14 cellular contexts compared by ENCODE assay signal in the genomic region with DNA sequence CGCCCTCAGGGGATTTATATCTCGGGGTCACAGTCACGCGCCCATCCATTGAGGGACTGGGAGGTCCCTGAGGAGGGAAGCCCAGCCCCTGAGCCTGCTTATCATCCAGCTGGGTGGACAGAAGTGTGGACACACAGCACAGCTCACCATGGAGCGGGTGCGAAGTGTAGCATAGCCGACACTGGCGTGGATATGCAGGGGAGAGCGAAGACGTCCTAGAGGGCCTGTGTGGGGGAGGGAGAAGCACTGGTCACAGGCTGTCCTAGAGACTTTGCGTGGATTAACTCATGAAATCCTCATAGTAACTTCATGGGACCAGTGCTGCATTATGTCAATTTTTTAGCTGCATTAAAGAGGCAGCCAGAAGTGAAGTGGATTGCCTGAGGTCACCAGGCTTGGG. TPM values are rescaled to one million over a fixed set of nuclear protein-coding genes. Genes with fewer than 3 reads are reported as not detected.
DNase-seq lines count a peak whose midpoint lies in the region; ATAC-seq, FAIRE-seq and TF ChIP-seq lines count a peak whose summit lies in the region.
"Had no signal": no experiment of that assay in that cellular context is flagged by ENCODE, and none has a peak within 500 bp of the region (broad histone marks: within the 10 kb centered on the region; RNA-seq: fewer than 3 reads in every experiment).

No MANE protein-coding gene starts in this region.

- 85% methylated on average over 8 of the region's 11 CpGs for WGBS in HepG2 (ENCODE audit: low lambda C conversion rate)
- WGBS in right lobe of liver (ENCODE audit: insufficient coverage, low coverage, low lambda C conversion rate, missing lambda C conversion rate), result 93% methylated on average over 7 of the region's 11 CpGs
- WGBS in mesenchymal stem cell, result 91% methylated on average over 11 of the region's 11 CpGs

- no peaks in the 10 kb centered on the region for H4K20me1 ChIP-seq in HepG2 (ENCODE audit: insufficient read depth, low read length)
- no peaks in the 10 kb centered on the region for H4K20me1 ChIP-seq in osteoblast (ENCODE audit: insufficient read depth, low read length)
- H4K20me1 ChIP-seq: BLaER1 had no signal

- peak overlapping the region; percentile 7 for H3K27ac ChIP-seq in HepG2 (ENCODE audit: extremely low read length, insufficient read depth, low read length)
- H3K27ac ChIP-seq in right lobe of liver, result no peak overlapping the region
- no peak overlapping the region for H3K27ac ChIP-seq in mesenchymal stem cell (ENCODE audit: low read length, poor library complexity, severe bottlenecking)
- H3K27ac ChIP-seq in osteoblast (ENCODE audit: low read depth, low read length), result no peak overlapping the region
- H3K27ac ChIP-seq: BLaER1 had no signal

- no peak for DNase-seq in HepG2 (ENCODE audit: low spot score)
- no peak for DNase-seq in right lobe of liver
- DNase-seq in mesenchymal stem cell, result no peak
- peak; percentile 42 for DNase-seq in osteoblast (ENCODE audit: insufficient read length, low spot score, missing footprints)
- DNase-seq in NCI-H1048 (lab: John Stamatoyannopoulos, UW), result no peak
- DNase-seq in RCC 7860 (ENCODE audit: low spot score), result no peak
- no peak for DNase-seq in foreskin fibroblast
- DNase-seq: CD4-positive, alpha-beta memory T cell; DMS153; DMS79; GDM1; H7 had no signal

- no peak overlapping the region for H2AFZ ChIP-seq in HepG2 (ENCODE audit: low read length)
- H2AFZ ChIP-seq in mesenchymal stem cell (ENCODE audit: low read depth, low read length), result no peak overlapping the region
- no peak overlapping the region for H2AFZ ChIP-seq in osteoblast (ENCODE audit: low read length)
- H2AFZ ChIP-seq: GM23338 had no signal

- POLR2A ChIA-PET in HepG2 (lab: Yijun Ruan, JAX), result no interaction called here

- TF ChIP-seq CTCF in HepG2 (CRISPR knock-in tag; IDR thresholded peaks at IDR 0.05) (no peak), right lobe of liver (IDR thresholded peaks at IDR 0.05) (no peak), osteoblast (IDR thresholded peaks at IDR 0.05; ENCODE audit: extremely low read depth, low read depth, low read length) (no peak), foreskin fibroblast (IDR thresholded peaks at IDR 0.05; ENCODE audit: low read depth, low read length) (no peak)

- H2BK15ac ChIP-seq in mesenchymal stem cell (ENCODE audit: low read depth, poor library complexity, severe bottlenecking), result no peak overlapping the region

- peak overlapping the region in 1 of 3 experiments; percentile 41; a peak in 2 of 6 replicates for H3K4me3 ChIP-seq in HepG2 (replicated peaks in 1 of 3; ENCODE audit: insufficient read depth in 1 of 3, low read depth in 2 of 3, low read length in 3 of 3)
- no peak overlapping the region for H3K4me3 ChIP-seq in right lobe of liver
- H3K4me3 ChIP-seq in mesenchymal stem cell (ENCODE audit: insufficient read depth in 1 of 2, low read depth in 1 of 2, low read length in 2 of 2), result no peak overlapping the region
- H3K4me3 ChIP-seq in osteoblast (ENCODE audit: insufficient read depth, low read length), result no peak overlapping the region
- no peak overlapping the region for H3K4me3 ChIP-seq in foreskin fibroblast (ENCODE audit: low read depth in 1 of 2, low read length in 2 of 2)
- H3K4me3 ChIP-seq: BLaER1, GM23338 had no signal

- no peak for ATAC-seq in HepG2
- no peak for ATAC-seq in right lobe of liver
- ATAC-seq: GM23338 had no signal

- BruUV-seq in HepG2 (replicated peaks; lab: Mats Ljungman, UMichigan), result no TSS peak

- no peak overlapping the region for H3K23ac ChIP-seq in mesenchymal stem cell (ENCODE audit: low read length in 2 of 2)

- in situ Hi-C loops in HepG2 (cut with HindIII; ENCODE audit: extremely low pct_ligation_motif_present, low pct_unique_long_range_greater_than_20kb), result no loop called here

- peak overlapping the region; percentile 67; the same call in 1 of the 2 replicates for H3K4me2 ChIP-seq in HepG2 (ENCODE audit: low read depth, low read length)
- no peak overlapping the region for H3K4me2 ChIP-seq in mesenchymal stem cell (ENCODE audit: low read length, poor library complexity, severe bottlenecking)
- H3K4me2 ChIP-seq in osteoblast (ENCODE audit: insufficient read depth, low read length), result no peak overlapping the region
- H3K4me2 ChIP-seq: BLaER1, GM23338 had no signal

- H3K9ac ChIP-seq in HepG2 (ENCODE audit: insufficient read depth, low read depth, low read length), result peak overlapping the region; percentile 37; the same call in 1 of the 2 replicates
- no peak overlapping the region for H3K9ac ChIP-seq in mesenchymal stem cell (ENCODE audit: low read length)
- H3K9ac ChIP-seq: BLaER1 had no signal

- no peak for TF ChIP-seq EP300 in HepG2 (IDR thresholded peaks at IDR 0.05; ENCODE audit: low read depth in 2 of 2, low read length in 2 of 2)
- TF ChIP-seq EP300 in HepG2 (CRISPR knock-in tag; IDR thresholded peaks at IDR 0.05; ENCODE audit: borderline replicate concordance), result no peak

- H3K9me3 ChIP-seq in HepG2 (ENCODE audit: low read length) (peaks cover 13% of the 10 kb centered on the region), right lobe of liver (peaks cover 0 to 3% (median 0%) of the 10 kb centered on the region in 4 donors), mesenchymal stem cell (ENCODE audit: control insufficient read depth, low read length) (peaks cover 13% of the 10 kb centered on the region), osteoblast (ENCODE audit: low read depth, low read length) (peaks cover 4% of the 10 kb centered on the region)

- H3K4ac ChIP-seq in mesenchymal stem cell (ENCODE audit: low read depth in 1 of 2, low read length in 2 of 2), result no peak overlapping the region

- H3K36me3 ChIP-seq in HepG2 (replicated peaks in 1 of 2; ENCODE audit: control insufficient read depth in 1 of 2, insufficient read depth in 2 of 2, low read length in 2 of 2) (no peaks in the 10 kb centered on the region), right lobe of liver (no peaks in the 10 kb centered on the region), mesenchymal stem cell (ENCODE audit: control insufficient read depth in 1 of 2, insufficient read depth in 2 of 2, low read depth in 1 of 2, low read length in 2 of 2) (no peaks in the 10 kb centered on the region), osteoblast (ENCODE audit: insufficient read depth, low read length) (no peaks in the 10 kb centered on the region)
- H3K36me3 ChIP-seq: BLaER1 had no signal

- CTCF ChIA-PET in HepG2 (lab: Yijun Ruan, JAX; ENCODE audit: low intra/inter-chr PET ratio, low total read pairs), result interaction anchor here (1.0 kb wide), 1 partner anchor 193 kb away, joined by 4 read pairs; no protein-coding TSS in a partner anchor

- no peak overlapping the region for H4K8ac ChIP-seq in mesenchymal stem cell (ENCODE audit: low read length)

- H3K14ac ChIP-seq in mesenchymal stem cell (ENCODE audit: low read length in 2 of 2), result no peak overlapping the region

- H3K79me2 ChIP-seq in HepG2 (ENCODE audit: insufficient read depth, low read length) (peaks cover 2% of the 10 kb centered on the region), osteoblast (ENCODE audit: insufficient read depth, low read length) (no peaks in the 10 kb centered on the region)

- H3K27me3 ChIP-seq in HepG2 (ENCODE audit: control insufficient read depth in 1 of 2, insufficient read depth in 2 of 2, low read length in 2 of 2), result no peaks in the 10 kb centered on the region; a peak in 1 of 5 replicates
- no peaks in the 10 kb centered on the region for H3K27me3 ChIP-seq in right lobe of liver
- no peaks in the 10 kb centered on the region for H3K27me3 ChIP-seq in mesenchymal stem cell (ENCODE audit: control insufficient read depth in 1 of 2, insufficient read depth in 1 of 2, low read length in 2 of 2)
- H3K27me3 ChIP-seq in osteoblast (ENCODE audit: insufficient read depth, low read length), result no peaks in the 10 kb centered on the region
- H3K27me3 ChIP-seq: BLaER1 had no signal

- H2BK5ac ChIP-seq in mesenchymal stem cell (ENCODE audit: low read depth, low read length, poor library complexity, severe bottlenecking), result no peak overlapping the region

- H3K4me1 ChIP-seq in HepG2 (ENCODE audit: insufficient read depth, low read length) (peaks cover 45% of the 10 kb centered on the region), right lobe of liver (peaks cover 0 to 5% (median 0%) of the 10 kb centered on the region in 4 donors), mesenchymal stem cell (ENCODE audit: control insufficient read depth, insufficient read depth, low read depth, low read length) (peaks cover 2% of the 10 kb centered on the region), osteoblast (ENCODE audit: insufficient read depth, low read length) (peaks cover 8% of the 10 kb centered on the region)

- H2AK5ac ChIP-seq in mesenchymal stem cell (ENCODE audit: low read length, severe bottlenecking), result no peak overlapping the region

- no peak overlapping the region for H3K18ac ChIP-seq in mesenchymal stem cell (ENCODE audit: low read depth in 1 of 2, low read length in 2 of 2)

- peak overlapping the region; percentile 18 for H4K91ac ChIP-seq in mesenchymal stem cell (ENCODE audit: low read length)

- H2BK120ac ChIP-seq in mesenchymal stem cell (ENCODE audit: low read depth, low read length), result no peak overlapping the region

- FAIRE-seq in HepG2 (lab: Jason Lieb, UNC) (no peak), RCC 7860 (lab: Jason Lieb, UNC) (no peak)

- TF ChIP-seq RAD21 in HepG2 (CRISPR knock-in tag; IDR thresholded peaks at IDR 0.05), result no peak

- intact Hi-C loops in HepG2 (cut with micrococcal nuclease; ENCODE audit: unreplicated experiment), result no loop called here
- intact Hi-C loops in right lobe of liver (cut with DNase I), result loop anchor here (10.0 kb wide), 2 partner anchors 192 to 292 kb away; no protein-coding TSS in a partner anchor

- H2BK12ac ChIP-seq in mesenchymal stem cell (ENCODE audit: low read length in 2 of 2), result no peak overlapping the region

- no peaks in the 10 kb centered on the region for H3K79me1 ChIP-seq in mesenchymal stem cell (replicated peaks; ENCODE audit: low read length, poor library complexity, severe bottlenecking)

- TF ChIP-seq POLR2A in HepG2 (IDR thresholded peaks at IDR 0.05; ENCODE audit: insufficient read depth in 1 of 2, low read depth in 2 of 2, low read length in 2 of 2), result no peak
- TF ChIP-seq POLR2A in right lobe of liver (IDR thresholded peaks at IDR 0.05), result no peak

RNA-seq across cellular contexts. Expression of a gene that starts 26.1 kb away (rescaled TPM):
- total RNA-seq in HepG2 (2016; rRNA removed; fragmentation: Illumina TruSeq; extraction: Trizol) (15.9 and 25.3 TPM in 2 replicates), right lobe of liver (10 to 100 TPM; 27.0 to 48.8 (median 29.6) TPM), osteoblast (126 and 134 TPM in 2 replicates)
- total RNA-seq in HepG2 (2016; cell fraction: cytosol; rRNA removed; fragmentation: Illumina TruSeq; extraction: Trizol; ENCODE audit: low read depth), result 6.6 and 10.2 TPM in 2 replicates
- 17.4 and 18.7 TPM in 2 replicates for total RNA-seq in HepG2 (2016; cell fraction: insoluble cytoplasmic fraction; rRNA removed; fragmentation: Illumina TruSeq; extraction: Trizol)
- 20.1 and 23.5 TPM in 2 replicates for total RNA-seq in HepG2 (2016; cell fraction: membrane; rRNA removed; fragmentation: Illumina TruSeq; extraction: Trizol)
- 31.2 and 42.9 TPM in 2 replicates for total RNA-seq in HepG2 (2016; cell fraction: nucleus; rRNA removed; fragmentation: Illumina TruSeq; extraction: Trizol)
- polyA plus RNA-seq in HepG2 (2011; rRNA removed), result 42.0 and 51.9 TPM in 2 replicates
- 32.8 and 38.1 TPM in 2 replicates for polyA plus RNA-seq in HepG2 (2011; cell fraction: cytosol; rRNA removed)
- polyA plus RNA-seq in HepG2 (2011; cell fraction: nucleus; rRNA removed), result 227 and 266 TPM in 2 replicates
- 48.7 and 95.9 TPM in 2 replicates for polyA plus RNA-seq in HepG2 (2012)
- 4.4 and 4.6 TPM in 2 replicates for polyA plus RNA-seq in HepG2 (2016; cell fraction: cytosol; fragmentation: Illumina TruSeq; extraction: Trizol; ENCODE audit: low read depth)
- polyA plus RNA-seq in HepG2 (2016; cell fraction: insoluble cytoplasmic fraction; fragmentation: Illumina TruSeq; extraction: Trizol; ENCODE audit: low read depth), result 20.5 and 26.7 TPM in 2 replicates
- 14.3 and 14.5 TPM in 2 replicates for polyA plus RNA-seq in HepG2 (2016; cell fraction: membrane; fragmentation: Illumina TruSeq; extraction: Trizol; ENCODE audit: low read depth)
- 87.9 and 89.2 TPM in 2 replicates for polyA plus RNA-seq in HepG2 (2016; cell fraction: nucleus; fragmentation: Illumina TruSeq; extraction: Trizol; ENCODE audit: insufficient read depth, low read depth)
- 25.6 and 59.9 TPM in 2 replicates for polyA minus RNA-seq in HepG2 (2011; rRNA and poly(A)+ RNA removed; ENCODE audit: low replicate concordance)
- 30.9 and 54.1 TPM in 2 replicates for polyA minus RNA-seq in HepG2 (2011; cell fraction: cytosol; rRNA and poly(A)+ RNA removed)
- 61.7 and 71.7 TPM in 2 replicates for polyA minus RNA-seq in HepG2 (2011; cell fraction: nucleus; rRNA and poly(A)+ RNA removed)
- 288 TPM for polyA plus RNA-seq in mesenchymal stem cell (2013, experiment 1 of 2)
- polyA plus RNA-seq in mesenchymal stem cell (2013, experiment 2 of 2), result 288 TPM
